In the genomic region with DNA sequence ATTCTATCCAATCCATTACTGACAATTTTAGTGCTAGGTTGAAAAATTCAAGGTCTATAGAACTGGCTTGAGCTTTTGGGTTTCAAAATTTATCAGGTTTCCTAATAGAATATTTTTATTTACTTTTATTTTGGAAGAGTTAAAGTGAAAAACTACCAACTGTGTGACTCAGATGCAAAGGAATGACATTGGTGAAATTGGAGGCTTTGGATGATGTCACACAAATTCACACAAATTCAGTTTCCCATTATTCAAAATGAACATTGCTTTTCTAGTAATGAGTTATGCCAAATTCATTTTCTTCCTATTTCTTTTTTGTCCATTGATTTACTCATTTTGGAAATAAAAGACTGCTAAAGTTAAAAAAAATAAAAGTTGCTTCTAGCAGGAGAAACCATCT, we compare ENCODE assay signal across 24 cellular contexts.
DNase-seq lines count a peak whose midpoint lies in the region; ATAC-seq lines count a peak whose summit lies in the region.
"Had no signal": no experiment of that assay in that cellular context is flagged by ENCODE, and none has a peak within 500 bp of the region (broad histone marks: within the 10 kb centered on the region; RNA-seq: fewer than 3 reads in every experiment).

No MANE protein-coding gene starts in this region.

- no peaks in the 10 kb centered on the region for H3K36me3 ChIP-seq in SJCRH30
- H3K36me3 ChIP-seq: WERI-Rb-1 had no signal

- peaks cover 48% of the 10 kb centered on the region for H3K4me1 ChIP-seq in SJCRH30

- 0 out of 2 replicates have a peak, but pooled peaks cover 1% of the 10 kb centered on the region for H3K9me3 ChIP-seq in SJCRH30 (replicated peaks)
- H3K9me3 ChIP-seq: body of pancreas had no signal

- no peak for ATAC-seq in HG03025 (IDR thresholded peaks at IDR 0.05; ENCODE audit: low FRiP score, unreplicated experiment)
- no peak for ATAC-seq in GM19395 (IDR thresholded peaks at IDR 0.05; ENCODE audit: unreplicated experiment)
- ATAC-seq: body of pancreas, natural killer cell had no signal

- peak; percentile 61 for DNase-seq in HCEC 1CT
- DNase-seq in SJCRH30, result no peak
- peak; percentile 32 for DNase-seq in dedifferentiated amniotic fluid mesenchymal stem cell (ENCODE audit: extremely low spot score)
- DNase-seq in non-pigmented ciliary epithelial cell (ENCODE audit: low read depth), result peak; percentile 20
- no peak for DNase-seq in activated naive CD4-positive, alpha-beta T cell treated with Interleukin-2 at 50 U/mL for 16 hours
- no peak for DNase-seq in MV-4-11 (lab: John Stamatoyannopoulos, UW)
- DNase-seq: activated CD4-positive, alpha-beta T cell treated with anti-CD3 and anti-CD28 coated beads, Interleukin-2, amount 10 ng/mL, durations not matched to agents 24 days and 14 days; activated effector memory CD4-positive, alpha-beta T cell treated with anti-CD3 and anti-CD28 coated beads, Interleukin-2, amount 50 U/mL, for 16 hours; activated naive CD8-positive, alpha-beta T cell treated with anti-CD3 and anti-CD28 coated beads, Interleukin-2, amount 10 ng/mL, durations not matched to agents 7 days and 5 days; activated T-cell treated with anti-CD3 and anti-CD28 coated beads, Interleukin-2, amount 50 U/mL, for 1 hour; body of pancreas; effector CD8-positive, alpha-beta T cell; erythroblast; GDM1; KG1; natural killer cell; NCI-H2171; NCI-H524; PC-9; Right ventricle myocardium superior; stimulated activated CD4-positive, alpha-beta T cell treated with anti-CD3 and anti-CD28 coated beads, Interleukin-2, amount 100 ng/mL, for 24 hours; WERI-Rb-1 had no signal

- no peak overlapping the region for H3K4me3 ChIP-seq in SJCRH30
- H3K4me3 ChIP-seq: body of pancreas, PC-9 had no signal

- no peaks in the 10 kb centered on the region for H3K27me3 ChIP-seq in SJCRH30
- H3K27me3 ChIP-seq: body of pancreas had no signal

- peak overlapping the region; percentile 18 for H3K27ac ChIP-seq in SJCRH30
- H3K27ac ChIP-seq: body of pancreas, PC-9, WERI-Rb-1 had no signal

Comparison
In these comparisons a context has a peak if more than half of its experiments do, and no peak if none do; other contexts are left out.
1. DNase-seq: peak in HCEC 1CT (single experiment), dedifferentiated amniotic fluid mesenchymal stem cell (single experiment) and non-pigmented ciliary epithelial cell (single experiment); none in SJCRH30 (0 of 2), activated naive CD4-positive, alpha-beta T cell treated with Interleukin-2 at 50 U/mL for 16 hours (single experiment) and MV-4-11 (single experiment).